ENCODE assay signal across 8 cellular contexts in genomic region chr18:32019944-32020625, GRCh38. TPM values are rescaled to one million over a fixed set of nuclear protein-coding genes. Genes with fewer than 3 reads are reported as not detected.
A peak's percentile ranks its signal among the peaks of the same experiment; 100 is the strongest.
DNase-seq lines count a peak whose midpoint lies in the region; ATAC-seq and TF ChIP-seq lines count a peak whose summit lies in the region.
"Not testable (repeated sequence)": the region's sequence is repeated elsewhere in the genome, so short reads cannot be mapped to it uniquely, and the experiment has no call there.

No MANE protein-coding gene starts in this region.

- peaks cover 23% of the 10 kb centered on the region for H3K4me1 ChIP-seq in GM23338 (ENCODE audit: insufficient read depth)
- H3K4me1 ChIP-seq in right cardiac atrium (ENCODE audit: control insufficient read depth, insufficient read depth, low read length); urinary bladder (ENCODE audit: insufficient read depth): not testable (repeated sequence)

- not testable (repeated sequence) for H3K27ac ChIP-seq in GM23338 (ENCODE audit: low read depth); right cardiac atrium (ENCODE audit: low read length); urinary bladder (ENCODE audit: low read depth)

- H3K27ac Mint-ChIP-seq in GM23338; MCF 10A (ENCODE audit: low read depth, unreplicated experiment); neural crest cell (ENCODE audit: unreplicated experiment): not testable (repeated sequence)
- H3K27ac Mint-ChIP-seq in T-cell, result peak overlapping the region; percentile 98 to 99

- ATAC-seq in GM23338, right cardiac atrium: not testable (repeated sequence)
- ATAC-seq in T-cell (replicated peaks in 1 of 4), result peak; percentile 11 to 29 (median 15)

- CTCF ChIA-PET in T-cell (lab: Charles Lee), result interaction anchor here (0.6 to 3.1 kb wide), 16 partner anchors 9 to 105 kb away, joined by 3 to 38 read pairs (median 4); partner anchors contain the start of genes RNF138 (in 1 of the 2) and TRAPPC8 (in 1 of the 2)
- CTCF ChIA-PET in MCF 10A (lab: Yijun Ruan, JAX), result interaction anchor here (0.6 to 3.0 kb wide), 6 partner anchors 24 to 77 kb away, joined by 3 to 22 read pairs (median 4); partner anchors contain the start of gene TRAPPC8

- peaks cover 26% of the 10 kb centered on the region for H3K4me1 Mint-ChIP-seq in GM23338
- peaks cover 55 to 71% (median 55%) of the 10 kb centered on the region in 3 donors for H3K4me1 Mint-ChIP-seq in T-cell
- peaks cover 11% of the 10 kb centered on the region for H3K4me1 Mint-ChIP-seq in MCF 10A (ENCODE audit: insufficient read depth, unreplicated experiment)
- H3K4me1 Mint-ChIP-seq in neural crest cell, result peaks cover 19% of the 10 kb centered on the region

- BruUV-seq in MCF 10A (replicated peaks; lab: Mats Ljungman, UMichigan), result not testable (repeated sequence)

- H3K4me2 ChIP-seq in GM23338, result peak overlapping the region; percentile 86

- not testable (repeated sequence) for H3K9me3 ChIP-seq in right cardiac atrium (ENCODE audit: control insufficient read depth, low read length)

- 54% methylated on average over 14 of the region's 14 CpGs for WGBS in right cardiac atrium
- 58% methylated on average over 14 of the region's 14 CpGs for WGBS in urinary bladder

- H3K9me3 Mint-ChIP-seq in GM23338; T-cell; MCF 10A (ENCODE audit: unreplicated experiment); neural crest cell: not testable (repeated sequence)

- peaks cover 40% of the 10 kb centered on the region for H3K79me2 ChIP-seq in GM23338 (replicated peaks; ENCODE audit: insufficient read depth)

- H3K36me3 Mint-ChIP-seq in GM23338 (ENCODE audit: low read depth); MCF 10A (ENCODE audit: insufficient read depth, unreplicated experiment); neural crest cell (ENCODE audit: low read depth): not testable (repeated sequence)
- H3K36me3 Mint-ChIP-seq in T-cell, result peaks cover 20% of the 10 kb centered on the region

- H3K27me3 Mint-ChIP-seq in GM23338 (ENCODE audit: insufficient read depth, low read depth, poor library complexity), result peaks cover 20% of the 10 kb centered on the region
- not testable (repeated sequence) for H3K27me3 Mint-ChIP-seq in T-cell; MCF 10A (ENCODE audit: insufficient read depth, unreplicated experiment)
- H3K27me3 Mint-ChIP-seq in neural crest cell (ENCODE audit: low read depth), result peaks cover 29% of the 10 kb centered on the region

- TF ChIP-seq CTCF in GM23338 (conservative IDR thresholded peaks at IDR 0.05; ENCODE audit: low read depth in 2 of 2); MCF 10A (IDR thresholded peaks at IDR 0.05; ENCODE audit: unreplicated experiment); neural crest cell (conservative IDR thresholded peaks at IDR 0.05): not testable (repeated sequence)

- peaks cover 13% of the 10 kb centered on the region; the same call in 1 of the 2 replicates for H3K27me3 ChIP-seq in GM23338 (ENCODE audit: insufficient read depth)
- not testable (repeated sequence) for H3K27me3 ChIP-seq in right cardiac atrium (ENCODE audit: control insufficient read depth, insufficient read depth)

- peak overlapping the region; percentile 90 for H3K4me3 ChIP-seq in GM23338
- H3K4me3 ChIP-seq in right cardiac atrium (ENCODE audit: low read length), result peak overlapping the region; percentile 38
- peak overlapping the region; percentile 46 for H3K4me3 ChIP-seq in urinary bladder (ENCODE audit: low read depth, low read length)

- intact Hi-C loops in MCF 10A (cut with micrococcal nuclease), result loop anchor here (2.0 to 5.0 kb wide), 3 partner anchors 53 to 77 kb away; partner anchors contain the start of gene TRAPPC8
- intact Hi-C loops in right cardiac atrium (cut with DNase I), result not testable (repeated sequence)

- not testable (repeated sequence) for H3K9me2 ChIP-seq in GM23338 (ENCODE audit: insufficient read depth)

- POLR2A ChIA-PET in T-cell (lab: Charles Lee) (interaction anchor here (0.5 to 2.5 kb wide), 30 partner anchors 18 to 857 kb away, joined by 3 to 65 read pairs (median 4); partner anchors contain the start of genes RNF138 (in 2 of the 2) and TRAPPC8 (in 2 of the 2)), MCF 10A (lab: Yijun Ruan, JAX) (interaction anchor here (0.6 to 2.5 kb wide), 8 partner anchors 37 to 77 kb away, joined by 3 to 92 read pairs (median 10); partner anchors contain the start of genes RNF138 and TRAPPC8)

- not testable (repeated sequence) for DNase-seq in GM23338 (ENCODE audit: low spot score); MCF 10A (ENCODE audit: unreplicated experiment); neural crest cell (ENCODE audit: low read depth, low spot score)
- DNase-seq in T-cell (peak in 33 of 34 experiments; percentile 10 to 71 (median 53)), activated T-cell treated with anti-CD3 and anti-CD28 coated beads for 48 hours (ENCODE audit: low read depth) (peak; percentile 57), right cardiac atrium (peak in 1 of 3 donors; percentile 20)
- peak; percentile 24 to 43 for DNase-seq in stimulated activated CD4-positive, alpha-beta T cell treated with anti-CD3 and anti-CD28 coated beads, Interleukin-4, amount 100 ng/mL, for 4 hours

- not testable (repeated sequence) for H3K36me3 ChIP-seq in GM23338 (ENCODE audit: insufficient read depth); urinary bladder (ENCODE audit: insufficient read depth)

- not testable (repeated sequence) for H4K20me1 ChIP-seq in GM23338 (replicated peaks; ENCODE audit: insufficient read depth)

- H2AFZ ChIP-seq in GM23338, result peak overlapping the region; percentile 95; the same call in 1 of the 2 replicates

- H3K4me3 Mint-ChIP-seq in GM23338, result peak overlapping the region; percentile 95
- H3K4me3 Mint-ChIP-seq in T-cell, result peak overlapping the region; percentile 99 to 100 (median 99)
- peak overlapping the region; percentile 88 for H3K4me3 Mint-ChIP-seq in MCF 10A (ENCODE audit: unreplicated experiment)
- H3K4me3 Mint-ChIP-seq in neural crest cell, result peak overlapping the region; percentile 94

- peaks cover 23% of the 10 kb centered on the region for H3F3A ChIP-seq in GM23338 (replicated peaks; ENCODE audit: low read depth)

RNA-seq across cellular contexts. Expression of gene RNF125, which starts 1.5 kb away (rescaled TPM):
- total RNA-seq in GM23338 (2014; rRNA removed; shearing (Covaris generic)), result 29.2 and 34.8 TPM in 2 replicates
- polyA plus RNA-seq in GM23338 (2016; fragmentation: Nextera tagmentation; extraction: Ambion mirVana) (10.9 and 11.4 TPM in 2 replicates), right cardiac atrium (2.7 TPM), urinary bladder (3.4 TPM)
- total RNA-seq in T-cell (10 to 100 TPM; 33.6 to 70.1 (median 37.4) TPM), MCF 10A (2022) (3.5 and 6.2 TPM in 2 replicates), right cardiac atrium (1 to 10 TPM; 1.1 to 2.4 (median 1.9) TPM), neural crest cell (1.1 and 1.6 TPM in 2 replicates), urinary bladder (10.9 TPM)

Comparison
In these comparisons a context has a peak if more than half of its experiments do, and no peak if none do; other contexts are left out.
1. H3K4me3 ChIP-seq: peak in every context shown above with its lines; median percentile 90 in GM23338; 46 in urinary bladder; 38 in right cardiac atrium.